9 cellular contexts compared by ENCODE assay signal in the genomic region with DNA sequence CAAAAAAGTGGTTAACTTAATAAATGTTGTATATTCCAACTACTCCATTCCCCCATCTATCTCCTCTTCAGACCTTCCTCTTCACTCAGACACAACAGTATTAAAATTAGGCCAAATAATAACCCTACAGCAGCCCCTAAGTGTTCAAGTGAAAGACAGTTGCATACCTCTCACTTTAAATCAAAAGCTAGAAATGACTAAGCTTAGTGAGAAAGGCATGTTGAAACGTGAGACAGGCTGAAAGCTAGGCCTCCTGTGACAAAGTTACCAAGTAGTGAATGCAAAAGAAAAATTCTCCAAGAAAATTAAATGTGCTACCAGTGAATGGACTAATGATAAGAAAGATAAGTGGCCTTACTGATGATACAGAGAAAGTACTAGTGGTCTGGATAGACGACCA.
A peak's percentile ranks its signal among the peaks of the same experiment; 100 is the strongest.
DNase-seq lines count a peak whose midpoint lies in the region; ATAC-seq lines count a peak whose summit lies in the region.
"Had no signal": no experiment of that assay in that cellular context is flagged by ENCODE, and none has a peak within 500 bp of the region (broad histone marks: within the 10 kb centered on the region; RNA-seq: fewer than 3 reads in every experiment).

No MANE protein-coding gene starts in this region.

- ATAC-seq in GM18868 (IDR thresholded peaks at IDR 0.05; ENCODE audit: unreplicated experiment): peak; percentile 96
- peak; percentile 62 for ATAC-seq in GM21737 (IDR thresholded peaks at IDR 0.05; ENCODE audit: unreplicated experiment)
- ATAC-seq in HG03571 (IDR thresholded peaks at IDR 0.05; ENCODE audit: unreplicated experiment): peak; percentile 81
- ATAC-seq: left lung had no signal

- DNase-seq in kidney tubule cell (ENCODE audit: low spot score) (peak; percentile 5), DMS153 (lab: John Stamatoyannopoulos, UW) (no peak), HuH-7 (ENCODE audit: low spot score) (no peak)
- no peak for DNase-seq in stimulated activated CD4-positive, alpha-beta T cell treated with anti-CD3 and anti-CD28 coated beads, Interleukin-4, amount 100 ng/mL, for 1 hour
- no peak for DNase-seq in stimulated activated CD8-positive, alpha-beta memory T cell treated with anti-CD3 and anti-CD28 coated beads, Interleukin-4, amount 100 ng/mL, for 48 hours
- DNase-seq: left lung had no signal
